In the genomic region with DNA sequence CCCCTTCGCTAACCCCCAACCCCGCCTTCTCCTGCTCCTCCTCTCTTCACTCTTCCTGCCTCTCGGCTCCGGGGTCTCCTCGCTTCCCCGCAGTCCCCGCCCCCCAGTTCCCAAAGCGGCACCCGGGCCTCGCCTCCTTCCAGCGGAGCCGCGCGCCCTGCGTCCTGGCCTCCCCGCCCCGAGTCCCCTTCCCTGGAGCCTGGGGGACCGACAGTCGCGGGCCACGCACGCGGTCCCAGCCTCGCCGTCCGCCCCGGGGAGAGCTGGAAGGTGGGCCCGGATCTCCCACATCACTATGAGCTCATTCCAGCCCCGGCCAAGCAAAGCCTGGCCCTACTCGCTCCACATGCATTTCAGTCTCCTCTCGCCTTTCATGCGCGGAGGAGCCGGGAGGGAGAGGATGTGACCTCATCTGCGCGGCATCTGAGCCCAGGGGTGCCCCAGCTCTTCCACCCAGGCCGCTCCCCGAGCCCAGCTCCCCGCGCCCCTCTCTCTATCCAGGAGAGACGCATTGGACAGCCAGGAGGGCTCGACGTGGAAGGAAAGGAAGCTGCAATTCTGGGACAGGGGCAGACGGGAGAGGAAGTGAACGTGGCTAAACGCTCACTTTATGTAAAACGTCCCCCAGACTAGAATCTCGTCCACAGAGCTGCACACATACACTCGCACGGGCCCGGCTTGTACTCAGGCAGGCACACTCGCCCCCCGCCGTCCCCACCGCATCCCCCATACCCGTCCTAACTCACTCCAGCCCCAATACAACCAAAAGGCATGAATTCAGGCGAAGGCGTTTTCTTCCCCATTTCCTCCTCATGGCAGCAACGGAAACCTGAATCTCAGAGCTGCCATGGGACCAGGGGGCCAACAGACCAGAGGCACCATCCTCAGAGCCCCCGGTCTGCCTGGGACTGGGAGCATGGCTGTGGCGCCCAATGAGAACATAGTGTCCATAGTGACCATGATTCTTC, we compare ENCODE assay signal across 8 cellular contexts.
DNase-seq lines count a peak whose midpoint lies in the region; ATAC-seq and TF ChIP-seq lines count a peak whose summit lies in the region.

No MANE protein-coding gene starts in this region.

- no peak for TF ChIP-seq CTCF in epithelial cell of esophagus (IDR thresholded peaks at IDR 0.05; ENCODE audit: insufficient read depth, low read depth, low read length, missing control alignments)

- TF ChIP-seq POLR2A in GM15510 (IDR thresholded peaks at IDR 0.05; ENCODE audit: borderline replicate concordance, extremely low read depth, insufficient read length), result peak; percentile 32

- peak; percentile 89 for DNase-seq in activated CD8-positive, alpha-beta memory T cell treated with anti-CD3 and anti-CD28 coated beads for 24 hours
- DNase-seq in epithelial cell of esophagus (ENCODE audit: low read depth), result peak; percentile 83
- DNase-seq in stimulated activated naive CD8-positive, alpha-beta T cell treated with anti-CD3 and anti-CD28 coated beads, Interleukin-15, Interleukin-2, amounts not matched to agents 100 U/mL and 50 U/mL, for 24 hours, result peak; percentile 73
- no peak for DNase-seq in HT-29 (ENCODE audit: low spot score)
- DNase-seq in A172 (ENCODE audit: low spot score), result no peak

- no peaks in the 10 kb centered on the region for H3K9me3 ChIP-seq in muscle layer of duodenum (ENCODE audit: control insufficient read depth in 1 of 2, low read length in 2 of 2)

- peak; percentile 76 for ATAC-seq in HG03159 (IDR thresholded peaks at IDR 0.05; ENCODE audit: unreplicated experiment)
- peak; percentile 88 for ATAC-seq in stimulated activated naive CD8-positive, alpha-beta T cell treated with anti-CD3 and anti-CD28 coated beads, Interleukin-15, Interleukin-2, amounts not matched to agents 100 U/mL and 50 U/mL, for 24 hours

- H3K27ac ChIP-seq in muscle layer of duodenum (ENCODE audit: low read length), result peak overlapping the region; percentile 68

- H3K4me3 ChIP-seq in epithelial cell of esophagus (ENCODE audit: low read length) (peak overlapping the region; percentile 27), muscle layer of duodenum (ENCODE audit: low read depth in 1 of 2, low read length in 2 of 2) (peak overlapping the region; percentile 50 to 63)

- no peaks in the 10 kb centered on the region for H3K36me3 ChIP-seq in muscle layer of duodenum (ENCODE audit: control insufficient read depth in 1 of 2, insufficient read depth in 2 of 2, low read length in 2 of 2)

- peaks cover 0 to 9% of the 10 kb centered on the region in 2 donors for H3K4me1 ChIP-seq in muscle layer of duodenum (ENCODE audit: control insufficient read depth in 1 of 2, insufficient read depth in 2 of 2, low read length in 2 of 2)

- H3K27me3 ChIP-seq in muscle layer of duodenum (ENCODE audit: low read depth, low read length), result no peaks in the 10 kb centered on the region

Comparison
In these comparisons a context has a peak if more than half of its experiments do, and no peak if none do; other contexts are left out.
1. DNase-seq: peak in activated CD8-positive, alpha-beta memory T cell treated with anti-CD3 and anti-CD28 coated beads for 24 hours (single experiment), epithelial cell of esophagus (single experiment) and stimulated activated naive CD8-positive, alpha-beta T cell treated with anti-CD3 and anti-CD28 coated beads, Interleukin-15, Interleukin-2, amounts not matched to agents 100 U/mL and 50 U/mL, for 24 hours (single experiment); none in HT-29 (single experiment) and A172 (single experiment).